Comparison of ENCODE assay signal across 8 cellular contexts in genomic region chr7:107874605-107875446, GRCh38.
A peak's percentile ranks its signal among the peaks of the same experiment; 100 is the strongest.
DNase-seq lines count a peak whose midpoint lies in the region; ATAC-seq and TF ChIP-seq lines count a peak whose summit lies in the region.

No MANE protein-coding gene starts in this region.

- H3K4me3 ChIP-seq in neutrophil (ENCODE audit: low read depth in 1 of 2, low read length in 1 of 2), result peak overlapping the region in 1 of 2 experiments; percentile 51

- H3K4me1 ChIP-seq in neutrophil (ENCODE audit: control insufficient read depth in 1 of 2, insufficient read depth in 1 of 2, low read depth in 1 of 2, low read length in 1 of 2), result peaks cover 19 to 32% of the 10 kb centered on the region in 2 experiments

- H3K36me3 ChIP-seq in neutrophil, result no peaks in the 10 kb centered on the region

- DNase-seq in AG20443 (ENCODE audit: low spot score) (peak; percentile 72), NCI-H345 treated with DMSO at 0.1 percent for 48 hours (lab: John Stamatoyannopoulos, UW; ENCODE audit: unreplicated experiment) (peak; percentile 54), fibroblast of the conjunctiva (ENCODE audit: low read depth) (peak; percentile 36)
- peak; percentile 23 to 43 for DNase-seq in activated CD4-positive, alpha-beta T cell treated with anti-CD3 and anti-CD28 coated beads, Interleukin-2, amount 50 U/mL, for 48 hours

- H3K27ac ChIP-seq in neutrophil, result peak overlapping the region; percentile 74

- peak; percentile 61 for TF ChIP-seq CTCF in GM12874 (IDR thresholded peaks at IDR 0.05; ENCODE audit: insufficient read depth, low read depth, low read length)
- peak; percentile 68 for TF ChIP-seq CTCF in neutrophil (IDR thresholded peaks at IDR 0.05)

- peaks cover 41% of the 10 kb centered on the region for H3K27me3 ChIP-seq in neutrophil

- peak; percentile 70 for ATAC-seq in HG03135 (IDR thresholded peaks at IDR 0.05; ENCODE audit: unreplicated experiment)
- ATAC-seq in HG03097 (IDR thresholded peaks at IDR 0.05; ENCODE audit: low FRiP score, unreplicated experiment), result no peak

- H3K9me3 ChIP-seq in neutrophil, result no peaks in the 10 kb centered on the region
